ENCODE assay signal across 8 cellular contexts in genomic region chr20:56391596-56392281, GRCh38. TPM values are rescaled to one million over a fixed set of nuclear protein-coding genes. Genes with fewer than 3 reads are reported as not detected.
DNase-seq lines count a peak whose midpoint lies in the region; ATAC-seq and TF ChIP-seq lines count a peak whose summit lies in the region.

Gene AURKA, minus strand, starts transcription at chr20:56392215. Its CDS starts 4,018 bp downstream, at chr20:56388197.

- peak within 1 kb of the TSS; percentile 61 for H3K27ac ChIP-seq in adipose tissue (ENCODE audit: low read depth, low read length)
- H3K27ac ChIP-seq in suprapubic skin: peak within 1 kb of the TSS; percentile 93

- DNase-seq in Caco-2 (peak in 1 of 2 experiments; percentile 43), suprapubic skin (ENCODE audit: low spot score in 2 of 2) (no peak), cortex of kidney (lab: John Stamatoyannopoulos, UW) (no peak), activated gamma-delta T cell (lab: John Stamatoyannopoulos, UW) (no peak)

- TF ChIP-seq CTCF in Caco-2 (IDR thresholded peaks at IDR 0.05; ENCODE audit: insufficient read depth in 1 of 2, low read depth in 1 of 2, low read length in 1 of 2, severe bottlenecking in 1 of 2, unreplicated experiment in 1 of 2): no peak
- TF ChIP-seq CTCF in suprapubic skin (IDR thresholded peaks at IDR 0.05): no peak

- POLR2A ChIA-PET in Caco-2 (lab: Charles Lee): interaction anchor here (0.5 to 2.4 kb wide), 19 partner anchors 8 to 715 kb away, joined by 3 to 55 read pairs (median 3); partner anchors contain the start of genes CASS4, FAM210B, RTF2 and TFAP2C

- peaks cover 13% of the 10 kb centered on the region for H3K4me1 ChIP-seq in Caco-2
- peaks cover 23% of the 10 kb centered on the region for H3K4me1 ChIP-seq in suprapubic skin

- H3K4me1 Mint-ChIP-seq in Caco-2 (ENCODE audit: low read depth, unreplicated experiment): peaks cover 17% of the 10 kb centered on the region

- intact Hi-C loops in Caco-2 (cut with micrococcal nuclease; ENCODE audit: unreplicated experiment): loop anchor here (1.0 to 2.0 kb wide), 7 partner anchors 9 to 238 kb away; partner anchors contain the start of genes FAM210B, MC3R, RTF2 and TFAP2C

- TF ChIP-seq EP300 in suprapubic skin (IDR thresholded peaks at IDR 0.05): no peak

- no peak within 1 kb of the TSS for H3K4me3 Mint-ChIP-seq in Caco-2 (ENCODE audit: unreplicated experiment)

- H3K27ac Mint-ChIP-seq in Caco-2 (ENCODE audit: unreplicated experiment): no peak within 1 kb of the TSS

- H3K36me3 Mint-ChIP-seq in Caco-2 (ENCODE audit: insufficient read depth, unreplicated experiment): peaks cover 17% of the 10 kb centered on the region

- H3K9me3 Mint-ChIP-seq in Caco-2 (ENCODE audit: unreplicated experiment): no peaks in the 10 kb centered on the region

- H3K27me3 ChIP-seq in Caco-2 (replicated peaks; ENCODE audit: control insufficient read depth, insufficient read depth, low read length) (no peaks in the 10 kb centered on the region), suprapubic skin (no peaks in the 10 kb centered on the region)

- H3K4me3 ChIP-seq in Caco-2 (ENCODE audit: low read depth, low read length) (peak within 1 kb of the TSS; percentile 80), iPS-18c (ENCODE audit: insufficient read depth, low read depth, low read length) (peak within 1 kb of the TSS; percentile 95), suprapubic skin (peak within 1 kb of the TSS; percentile 83)

- no peaks in the 10 kb centered on the region for H3K27me3 Mint-ChIP-seq in Caco-2 (ENCODE audit: insufficient read depth, unreplicated experiment)

- peaks cover 8% of the 10 kb centered on the region for H3K36me3 ChIP-seq in Caco-2 (ENCODE audit: control insufficient read depth, insufficient read depth, low read length)
- peaks cover 18% of the 10 kb centered on the region for H3K36me3 ChIP-seq in suprapubic skin

- H3K9me3 ChIP-seq in Caco-2: no peaks in the 10 kb centered on the region
- no peaks in the 10 kb centered on the region for H3K9me3 ChIP-seq in iPS-18c (ENCODE audit: control insufficient read depth, insufficient read depth, low read length)
- H3K9me3 ChIP-seq in suprapubic skin: no peaks in the 10 kb centered on the region

- no TSS peak for BruUV-seq in Caco-2 (replicated peaks; lab: Mats Ljungman, UMichigan)

- WGBS in adipose tissue, 3 donors: 0% methylated on average over 37 of the region's 37 CpGs
- under 1% methylated on average over 34 of the region's 37 CpGs for WGBS in suprapubic skin

- no peak for TF ChIP-seq POLR2A in suprapubic skin (IDR thresholded peaks at IDR 0.05)

- ATAC-seq in GM19397 (IDR thresholded peaks at IDR 0.05; ENCODE audit: unreplicated experiment) (peak; percentile 34), HG03460 (IDR thresholded peaks at IDR 0.05; ENCODE audit: unreplicated experiment) (peak; percentile 37)

- CTCF ChIA-PET in Caco-2 (lab: Charles Lee): interaction anchor here (0.6 to 2.0 kb wide), 13 partner anchors 9 to 998 kb away, joined by 3 to 15 read pairs (median 4); partner anchors contain the start of genes CASS4, FAM210B and RTF2

RNA-seq across cellular contexts. Expression of gene AURKA, which starts in this region (rescaled TPM):
- total RNA-seq in Caco-2 (2022): 216 and 233 TPM in 2 replicates
- polyA plus RNA-seq in adipose tissue: 1 to 10 TPM in 1 of 3 donors, under 1 TPM in 2; 0.79 to 1.3 (median 0.92) TPM
- total RNA-seq in suprapubic skin: 1 to 10 TPM; 2.1 to 5.7 (median 2.5) TPM

Comparison
In these comparisons a context has a peak if more than half of its experiments do, and no peak if none do; other contexts are left out.
1. RNA of gene AURKA (total RNA-seq): 216 to 233 TPM in Caco-2; 2.1 to 5.7 TPM in suprapubic skin; every median in the first group is over 10 times any median in the second.
2. Peak in every context shown above with its lines, with median percentiles within 50 percentile points of each other: H3K4me3 ChIP-seq.